Comparison of ENCODE assay signal across 17 cellular contexts in genomic region chr10:84265378-84265777, GRCh38. TPM values are rescaled to one million over a fixed set of nuclear protein-coding genes. Genes with fewer than 3 reads are reported as not detected.
DNase-seq lines count a peak whose midpoint lies in the region; ATAC-seq lines count a peak whose summit lies in the region.
"Had no signal": no experiment of that assay in that cellular context is flagged by ENCODE, and none has a peak within 500 bp of the region (broad histone marks: within the 10 kb centered on the region; RNA-seq: fewer than 3 reads in every experiment).

No MANE protein-coding gene starts in this region.

- peaks cover 5 to 11% (median 7%) of the 10 kb centered on the region in 3 donors for H3K4me1 Mint-ChIP-seq in T-cell

- peaks cover 24 to 25% of the 10 kb centered on the region in 2 donors for H3K27me3 Mint-ChIP-seq in T-cell

- intact Hi-C loops in left colon (cut with DNase I, micrococcal nuclease) (loop anchor here in 1 of 2 donors (2.0 to 10.0 kb wide), 2 partner anchors 109 to 271 kb away; no protein-coding TSS in a partner anchor), left cardiac atrium (cut with DNase I) (loop anchor here (2.0 kb wide), 1 partner anchor 271 kb away; no protein-coding TSS in a partner anchor)

- POLR2A ChIA-PET in T-cell (lab: Charles Lee): no interaction called here

- CTCF ChIA-PET in T-cell (lab: Charles Lee): interaction anchor here (1.0 to 5.9 kb wide), 6 partner anchors 8 to 272 kb away, joined by 3 to 93 read pairs (median 4); partner anchors contain the start of gene CCSER2 (in 1 of the 2)

- peak; percentile 69 for ATAC-seq in left colon
- ATAC-seq in T-cell (replicated peaks in 1 of 4): no peak
- ATAC-seq in left cardiac atrium: no peak

- H3K36me3 Mint-ChIP-seq in T-cell: no peaks in the 10 kb centered on the region
- H3K36me3 Mint-ChIP-seq: activated naive CD8-positive, alpha-beta T cell treated with anti-CD3 and anti-CD28 coated beads for 36 hours had no signal

- H3K27ac Mint-ChIP-seq in T-cell: no peak overlapping the region
- H3K27ac Mint-ChIP-seq: activated CD4-positive, alpha-beta T cell treated with anti-CD3 and anti-CD28 coated beads, Interleukin-2, amount 10 ng/mL, durations not matched to agents 24 days and 14 days; activated naive CD8-positive, alpha-beta T cell treated with anti-CD3 and anti-CD28 coated beads for 36 hours had no signal

- peak; percentile 53 for DNase-seq in Ammon's horn (ENCODE audit: low spot score)
- DNase-seq in NCI-H1105 treated with DMSO at 0.1 percent for 48 hours (lab: John Stamatoyannopoulos, UW): peak; percentile 79
- DNase-seq in NCI-H510A (lab: John Stamatoyannopoulos, UW): peak; percentile 41
- peak in 1 of 2 donors; percentile 23 for DNase-seq in left colon
- no peak for DNase-seq in T-cell
- DNase-seq in left cardiac atrium: no peak
- no peak for DNase-seq in effector CD8-positive, alpha-beta T cell (lab: John Stamatoyannopoulos, UW)
- no peak for DNase-seq in T-helper 1 cell
- DNase-seq: activated CD4-positive, alpha-beta T cell treated with anti-CD3 and anti-CD28 coated beads, Interleukin-2, amount 10 ng/mL, durations not matched to agents 24 days and 14 days; activated T-cell treated with anti-CD3 and anti-CD28 coated beads, Interleukin-2, amount 50 U/mL, for 4 hours; effector CD4-positive, alpha-beta T cell; left ventricle myocardium inferior; stimulated activated CD4-positive, alpha-beta T cell treated with anti-CD3 and anti-CD28 coated beads, Interleukin-15, amount 100 ng/mL, for 24 hours had no signal

- no peak overlapping the region for H3K4me3 Mint-ChIP-seq in T-cell
- H3K4me3 Mint-ChIP-seq: activated CD4-positive, alpha-beta T cell treated with anti-CD3 and anti-CD28 coated beads, Interleukin-2, amount 10 ng/mL, durations not matched to agents 24 days and 14 days; activated naive CD8-positive, alpha-beta T cell treated with anti-CD3 and anti-CD28 coated beads for 36 hours; activated T-cell treated with anti-CD3 and anti-CD28 coated beads, Interleukin-2, amount 50 U/mL, for 4 hours had no signal

- no peaks in the 10 kb centered on the region for H3K9me3 Mint-ChIP-seq in T-cell
- H3K9me3 Mint-ChIP-seq: activated CD4-positive, alpha-beta T cell treated with anti-CD3 and anti-CD28 coated beads, Interleukin-2, amount 10 ng/mL, durations not matched to agents 24 days and 14 days; activated naive CD8-positive, alpha-beta T cell treated with anti-CD3 and anti-CD28 coated beads for 36 hours; activated T-cell treated with anti-CD3 and anti-CD28 coated beads, Interleukin-2, amount 50 U/mL, for 4 hours had no signal

RNA-seq across cellular contexts. Expression of gene RGR, which starts 20.5 kb away (rescaled TPM):
- total RNA-seq in left colon (under 1 TPM in 1 of 2 donors, not detected in 1; 0.39 TPM), T-cell (not detected), left cardiac atrium (under 1 TPM in 1 of 2 donors, not detected in 1; 0.82 TPM)
- total RNA-seq: activated CD4-positive, alpha-beta T cell treated with anti-CD3 and anti-CD28 coated beads, Interleukin-2, amount 10 ng/mL, durations not matched to agents 24 days and 14 days; activated naive CD8-positive, alpha-beta T cell treated with anti-CD3 and anti-CD28 coated beads for 36 hours; activated T-cell treated with anti-CD3 and anti-CD28 coated beads, Interleukin-2, amount 50 U/mL, for 4 hours; bronchial epithelial cell; M059J; pulmonary artery endothelial cell had no signal

RNA-seq across cellular contexts. Expression of gene LRIT1, which starts 24.0 kb away (rescaled TPM):
- total RNA-seq in left colon (not detected), T-cell (not detected), left cardiac atrium (not detected)
- total RNA-seq: activated CD4-positive, alpha-beta T cell treated with anti-CD3 and anti-CD28 coated beads, Interleukin-2, amount 10 ng/mL, durations not matched to agents 24 days and 14 days; activated naive CD8-positive, alpha-beta T cell treated with anti-CD3 and anti-CD28 coated beads for 36 hours; activated T-cell treated with anti-CD3 and anti-CD28 coated beads, Interleukin-2, amount 50 U/mL, for 4 hours; bronchial epithelial cell; left ventricle myocardium inferior; M059J; pulmonary artery endothelial cell had no signal

RNA-seq across cellular contexts. Expression of gene LRIT2, which starts 40.0 kb away (rescaled TPM):
- total RNA-seq in left colon (not detected), T-cell (not detected), left cardiac atrium (under 1 TPM in 1 of 2 donors, not detected in 1; 0.06 TPM)
- total RNA-seq: activated CD4-positive, alpha-beta T cell treated with anti-CD3 and anti-CD28 coated beads, Interleukin-2, amount 10 ng/mL, durations not matched to agents 24 days and 14 days; activated naive CD8-positive, alpha-beta T cell treated with anti-CD3 and anti-CD28 coated beads for 36 hours; activated T-cell treated with anti-CD3 and anti-CD28 coated beads, Interleukin-2, amount 50 U/mL, for 4 hours; bronchial epithelial cell; left ventricle myocardium inferior; M059J; pulmonary artery endothelial cell had no signal

Comparison
In these comparisons a context has a peak if more than half of its experiments do, and no peak if none do; other contexts are left out.
1. DNase-seq: peak in Ammon's horn (single experiment), NCI-H1105 treated with DMSO at 0.1 percent for 48 hours (single experiment) and NCI-H510A (single experiment); none in T-cell (0 of 34), left cardiac atrium (single experiment), effector CD8-positive, alpha-beta T cell (single experiment) and T-helper 1 cell (0 of 5).